In genomic region chr11:66856496-66857233, GRCh38 we compare ENCODE assay signal across 8 cellular contexts. TPM values are rescaled to one million over a fixed set of nuclear protein-coding genes. Genes with fewer than 3 reads are reported as not detected.
A peak's percentile ranks its signal among the peaks of the same experiment; 100 is the strongest.
DNase-seq lines count a peak whose midpoint lies in the region; ATAC-seq and TF ChIP-seq lines count a peak whose summit lies in the region.

Gene LRFN4, plus strand, starts transcription at chr11:66857064. Its CDS starts 681 bp downstream, at chr11:66857745.

- H3K4me1 ChIP-seq in BLaER1 treated with 17β-estradiol and CSF1 and Interleukin-3, amounts not matched to agents 10 nM and 100 nM = peaks cover 67 to 84% (median 76%) of the 10 kb centered on the region in 10 experiments
- peaks cover 8 to 9% of the 10 kb centered on the region in 2 donors for H3K4me1 ChIP-seq in gastrocnemius medialis

- TF ChIP-seq POLR2A in gastrocnemius medialis (IDR thresholded peaks at IDR 0.05) = peak in 1 of 2 donors; percentile 27

- in situ Hi-C loops in brain microvascular endothelial cell (cut with HindIII; ENCODE audit: low pct_ligation_motif_present, low sequenced_read_pairs) = no loop called here
- in situ Hi-C loops in gastrocnemius medialis (cut with MboI; ENCODE audit: low sequenced_read_pairs in 4 of 4) = no loop called here

- intact Hi-C loops in gastrocnemius medialis (cut with DNase I; ENCODE audit: low total_unique reads) = loop anchor here (1.0 kb wide), 3 partner anchors 13 to 102 kb away; partner anchors contain the start of genes PC and RCE1

- DNase-seq in RPMI7951 (ENCODE audit: low read depth) (peak; percentile 21), brain microvascular endothelial cell (no peak), gastrocnemius medialis (no peak), SIG-M5 treated with dmso at 0.1 percent for 504 hours (lab: John Stamatoyannopoulos, UW; ENCODE audit: unreplicated experiment) (no peak)

- TF ChIP-seq CTCF in brain microvascular endothelial cell (IDR thresholded peaks at IDR 0.05; ENCODE audit: low read depth, low read length, missing control alignments) = no peak
- TF ChIP-seq CTCF in gastrocnemius medialis (IDR thresholded peaks at IDR 0.05 in 4 of 5, conservative IDR thresholded peaks at IDR 0.05 in 1 of 5) = no peak

- H3K4me3 ChIP-seq in BLaER1 treated with 17β-estradiol and CSF1 and Interleukin-3, amounts not matched to agents 10 nM and 100 nM = peak within 1 kb of the TSS; percentile 80 to 98 (median 91)
- H3K4me3 ChIP-seq in brain microvascular endothelial cell (ENCODE audit: low read depth, low read length) = peak within 1 kb of the TSS; percentile 72
- peak within 1 kb of the TSS; percentile 84 for H3K4me3 ChIP-seq in iPS-18c (ENCODE audit: insufficient read depth, low read depth, low read length)
- H3K4me3 ChIP-seq in gastrocnemius medialis = peak within 1 kb of the TSS; percentile 59 to 96 (median 78)

- peaks cover 9 to 39% (median 35%) of the 10 kb centered on the region in 11 experiments; a peak in 21 of 22 replicates for H3K36me3 ChIP-seq in BLaER1 treated with 17β-estradiol and CSF1 and Interleukin-3, amounts not matched to agents 10 nM and 100 nM
- H3K36me3 ChIP-seq in brain microvascular endothelial cell (replicated peaks) (peaks cover 20% of the 10 kb centered on the region), gastrocnemius medialis (no peaks in the 10 kb centered on the region)

- H3K27ac ChIP-seq in BLaER1 treated with 17β-estradiol and CSF1 and Interleukin-3, amounts not matched to agents 10 nM and 100 nM = peak within 1 kb of the TSS; percentile 75 to 100 (median 99)
- H3K27ac ChIP-seq in brain microvascular endothelial cell = peak within 1 kb of the TSS; percentile 84
- H3K27ac ChIP-seq in gastrocnemius medialis = peak within 1 kb of the TSS; percentile 82 to 97 (median 88)

- H3K9me3 ChIP-seq in BLaER1 treated with 17β-estradiol and CSF1 and Interleukin-3, amounts not matched to agents 10 nM and 100 nM (replicated peaks in 1 of 11) = no peaks in the 10 kb centered on the region
- peaks cover 4% of the 10 kb centered on the region for H3K9me3 ChIP-seq in iPS-18c (ENCODE audit: control insufficient read depth, insufficient read depth, low read length)
- no peaks in the 10 kb centered on the region for H3K9me3 ChIP-seq in gastrocnemius medialis

- ATAC-seq in GM18868 (IDR thresholded peaks at IDR 0.05; ENCODE audit: unreplicated experiment) = peak; percentile 20
- peak; percentile 25 for ATAC-seq in HG03097 (IDR thresholded peaks at IDR 0.05; ENCODE audit: low FRiP score, unreplicated experiment)
- ATAC-seq in gastrocnemius medialis = peak; percentile 69 to 71

- peak within 1 kb of the TSS; percentile 86 to 100 (median 98) for H3K4me2 ChIP-seq in BLaER1 treated with 17β-estradiol and CSF1 and Interleukin-3, amounts not matched to agents 10 nM and 100 nM

- H4K20me1 ChIP-seq in BLaER1 treated with 17β-estradiol and CSF1 and Interleukin-3, amounts not matched to agents 10 nM and 100 nM = peaks cover 13 to 43% (median 40%) of the 10 kb centered on the region in 11 experiments; a peak in 21 of 22 replicates

- H3K9ac ChIP-seq in BLaER1 treated with 17β-estradiol and CSF1 and Interleukin-3, amounts not matched to agents 10 nM and 100 nM = peak within 1 kb of the TSS; percentile 89 to 100 (median 98)

- no peaks in the 10 kb centered on the region for H3K27me3 ChIP-seq in BLaER1 treated with 17β-estradiol and CSF1 and Interleukin-3, amounts not matched to agents 10 nM and 100 nM
- H3K27me3 ChIP-seq in brain microvascular endothelial cell (replicated peaks) (no peaks in the 10 kb centered on the region), gastrocnemius medialis (no peaks in the 10 kb centered on the region)

RNA-seq across cellular contexts. Expression of gene LRFN4, which starts in this region (rescaled TPM):
- 10.6 and 19.7 TPM in 2 replicates for total RNA-seq in RPMI7951 (2014; rRNA removed; shearing (Covaris generic))
- total RNA-seq in gastrocnemius medialis = 10 to 100 TPM in 2 of 4 donors, 1 to 10 TPM in 2; 8.6 to 12.1 (median 10.1) TPM

Comparison
In these comparisons a context has a peak if more than half of its experiments do, and no peak if none do; other contexts are left out.
1. ATAC-seq: peak in every context shown above with its lines; median percentile 70 in gastrocnemius medialis; 25 in HG03097; 20 in GM18868.